In genomic region chr11:13169709-13170108, GRCh38 we compare ENCODE assay signal across 11 cellular contexts.
A peak's percentile ranks its signal among the peaks of the same experiment; 100 is the strongest.
DNase-seq lines count a peak whose midpoint lies in the region; ATAC-seq, FAIRE-seq and TF ChIP-seq lines count a peak whose summit lies in the region.
"Had no signal": no experiment of that assay in that cellular context is flagged by ENCODE, and none has a peak within 500 bp of the region (broad histone marks: within the 10 kb centered on the region; RNA-seq: fewer than 3 reads in every experiment).

No MANE protein-coding gene starts in this region.

- H3K4me3 ChIP-seq in AG10803 (ENCODE audit: low read length), result no peak overlapping the region
- H3K4me3 ChIP-seq in astrocyte (ENCODE audit: insufficient read depth, low read depth, low read length), result no peak overlapping the region
- H3K4me3 ChIP-seq in CD8-positive, alpha-beta T cell (ENCODE audit: low read depth, low read length), result no peak overlapping the region
- H3K4me3 ChIP-seq in Caco-2 (ENCODE audit: low read depth, low read length), result no peak overlapping the region

- H3K4me3 Mint-ChIP-seq in astrocyte (ENCODE audit: unreplicated experiment), result no peak overlapping the region
- no peak overlapping the region for H3K4me3 Mint-ChIP-seq in CD8-positive, alpha-beta T cell
- H3K4me3 Mint-ChIP-seq in Caco-2 (ENCODE audit: unreplicated experiment), result no peak overlapping the region

- H3K27me3 Mint-ChIP-seq in astrocyte (ENCODE audit: low read depth, unreplicated experiment), result peaks cover 3% of the 10 kb centered on the region
- H3K27me3 Mint-ChIP-seq in CD8-positive, alpha-beta T cell (ENCODE audit: low read depth), result peaks cover 13% of the 10 kb centered on the region
- peaks cover 19% of the 10 kb centered on the region for H3K27me3 Mint-ChIP-seq in Caco-2 (ENCODE audit: insufficient read depth, unreplicated experiment)

- intact Hi-C loops in CD8-positive, alpha-beta T cell (cut with DNase I, micrococcal nuclease), result no loop called here
- intact Hi-C loops in Caco-2 (cut with micrococcal nuclease; ENCODE audit: unreplicated experiment), result no loop called here

- no peak overlapping the region for H3K27ac ChIP-seq in astrocyte (ENCODE audit: low read depth, low read length)
- H3K27ac ChIP-seq in CD8-positive, alpha-beta T cell (ENCODE audit: low read depth, low read length), result no peak overlapping the region

- H4K20me1 ChIP-seq in astrocyte (ENCODE audit: insufficient read depth, low read length), result no peaks in the 10 kb centered on the region

- CTCF ChIA-PET in CD8-positive, alpha-beta T cell (lab: Charles Lee), result no interaction called here
- CTCF ChIA-PET in Caco-2 (lab: Charles Lee), result no interaction called here

- POLR2A ChIA-PET in CD8-positive, alpha-beta T cell (lab: Charles Lee), result no interaction called here
- POLR2A ChIA-PET in Caco-2 (lab: Charles Lee), result no interaction called here

- H3K36me3 Mint-ChIP-seq in astrocyte (ENCODE audit: low read depth, unreplicated experiment), result no peaks in the 10 kb centered on the region
- no peaks in the 10 kb centered on the region for H3K36me3 Mint-ChIP-seq in CD8-positive, alpha-beta T cell
- H3K36me3 Mint-ChIP-seq in Caco-2 (ENCODE audit: insufficient read depth, unreplicated experiment), result no peaks in the 10 kb centered on the region

- no peak for ATAC-seq in CD8-positive, alpha-beta T cell
- no peak for ATAC-seq in HG02678 (IDR thresholded peaks at IDR 0.05; ENCODE audit: unreplicated experiment)
- ATAC-seq: Panc1 had no signal

- H3K27ac Mint-ChIP-seq in astrocyte (ENCODE audit: unreplicated experiment), result no peak overlapping the region
- no peak overlapping the region for H3K27ac Mint-ChIP-seq in CD8-positive, alpha-beta T cell
- H3K27ac Mint-ChIP-seq in Caco-2 (ENCODE audit: unreplicated experiment), result no peak overlapping the region

- no peak for TF ChIP-seq CTCF in AG10803 (conservative IDR thresholded peaks at IDR 0.05; ENCODE audit: low read length)
- TF ChIP-seq CTCF in astrocyte (IDR thresholded peaks at IDR 0.05; ENCODE audit: insufficient read depth, low read depth, low read length), result no peak
- TF ChIP-seq CTCF in CD8-positive, alpha-beta T cell (IDR thresholded peaks at IDR 0.05), result no peak
- no peak for TF ChIP-seq CTCF in Caco-2 (IDR thresholded peaks at IDR 0.05; ENCODE audit: insufficient read depth in 1 of 2, low read depth in 1 of 2, low read length in 1 of 2, severe bottlenecking in 1 of 2, unreplicated experiment in 1 of 2)
- no peak for TF ChIP-seq CTCF in D721Med (IDR thresholded peaks at IDR 0.05; ENCODE audit: insufficient read depth, missing control alignments)

- peak overlapping the region; percentile 1 for H3K4me2 ChIP-seq in astrocyte (ENCODE audit: low read length)

- no peaks in the 10 kb centered on the region for H3K9me3 ChIP-seq in astrocyte (ENCODE audit: insufficient read depth, low read depth, low read length)
- H3K9me3 ChIP-seq in CD8-positive, alpha-beta T cell (ENCODE audit: low read length), result no peaks in the 10 kb centered on the region
- H3K9me3 ChIP-seq in Caco-2, result no peaks in the 10 kb centered on the region

- no peak overlapping the region for H2AFZ ChIP-seq in astrocyte (ENCODE audit: low read depth, low read length)

- peaks cover 4% of the 10 kb centered on the region for H3K4me1 Mint-ChIP-seq in astrocyte (ENCODE audit: low read depth, unreplicated experiment)
- H3K4me1 Mint-ChIP-seq in CD8-positive, alpha-beta T cell (ENCODE audit: low read depth), result no peaks in the 10 kb centered on the region
- no peaks in the 10 kb centered on the region for H3K4me1 Mint-ChIP-seq in Caco-2 (ENCODE audit: low read depth, unreplicated experiment)

- no peaks in the 10 kb centered on the region for H3K79me2 ChIP-seq in astrocyte (ENCODE audit: insufficient read depth, low read length)

- no TSS peak for BruUV-seq in Caco-2 (replicated peaks; lab: Mats Ljungman, UMichigan)

- H3K9me3 Mint-ChIP-seq in astrocyte (ENCODE audit: unreplicated experiment) (no peaks in the 10 kb centered on the region), Caco-2 (ENCODE audit: unreplicated experiment) (no peaks in the 10 kb centered on the region)
- H3K9me3 Mint-ChIP-seq in CD8-positive, alpha-beta T cell, result no peaks in the 10 kb centered on the region

- H3K27me3 ChIP-seq in astrocyte (ENCODE audit: insufficient read depth, low read length), result no peaks in the 10 kb centered on the region
- H3K27me3 ChIP-seq in CD8-positive, alpha-beta T cell (ENCODE audit: insufficient read depth, low read length), result peaks cover 6% of the 10 kb centered on the region
- H3K27me3 ChIP-seq in Caco-2 (replicated peaks; ENCODE audit: control insufficient read depth, insufficient read depth, low read length), result no peaks in the 10 kb centered on the region

- peaks cover 8% of the 10 kb centered on the region for H3K4me1 ChIP-seq in astrocyte (ENCODE audit: insufficient read depth, low read length)
- H3K4me1 ChIP-seq in CD8-positive, alpha-beta T cell (ENCODE audit: insufficient read depth, low read length), result no peaks in the 10 kb centered on the region
- H3K4me1 ChIP-seq in Caco-2, result no peaks in the 10 kb centered on the region

- FAIRE-seq in astrocyte (lab: Jason Lieb, UNC) (no peak), D721Med (lab: Jason Lieb, UNC) (no peak)
- FAIRE-seq: H1 had no signal

- DNase-seq in AG10803 (ENCODE audit: low read depth) (peak; percentile 90), HS-5 (ENCODE audit: low read depth) (peak; percentile 60), astrocyte (ENCODE audit: low read depth) (peak; percentile 93), kidney glomerular epithelial cell (lab: John Stamatoyannopoulos, UW) (peak; percentile 38), Caco-2 (no peak), D721Med (ENCODE audit: insufficient read length, low spot score) (no peak)
- DNase-seq in CD8-positive, alpha-beta T cell, result no peak
- DNase-seq: NCI-H1694 had no signal

- H3K9ac ChIP-seq in astrocyte (ENCODE audit: low read length), result no peak overlapping the region

- H3K36me3 ChIP-seq in astrocyte (ENCODE audit: insufficient read depth, low read length) (no peaks in the 10 kb centered on the region), Caco-2 (ENCODE audit: control insufficient read depth, insufficient read depth, low read length) (no peaks in the 10 kb centered on the region)
- no peaks in the 10 kb centered on the region for H3K36me3 ChIP-seq in CD8-positive, alpha-beta T cell (ENCODE audit: insufficient read depth, low read length)

Comparison
In these comparisons a context has a peak if more than half of its experiments do, and no peak if none do; other contexts are left out.
1. DNase-seq: peak in AG10803 (single experiment), HS-5 (single experiment), astrocyte (single experiment) and kidney glomerular epithelial cell (single experiment); none in CD8-positive, alpha-beta T cell (0 of 7), Caco-2 (0 of 2) and D721Med (single experiment).